Comparison of ENCODE assay signal across 8 cellular contexts in the genomic region with DNA sequence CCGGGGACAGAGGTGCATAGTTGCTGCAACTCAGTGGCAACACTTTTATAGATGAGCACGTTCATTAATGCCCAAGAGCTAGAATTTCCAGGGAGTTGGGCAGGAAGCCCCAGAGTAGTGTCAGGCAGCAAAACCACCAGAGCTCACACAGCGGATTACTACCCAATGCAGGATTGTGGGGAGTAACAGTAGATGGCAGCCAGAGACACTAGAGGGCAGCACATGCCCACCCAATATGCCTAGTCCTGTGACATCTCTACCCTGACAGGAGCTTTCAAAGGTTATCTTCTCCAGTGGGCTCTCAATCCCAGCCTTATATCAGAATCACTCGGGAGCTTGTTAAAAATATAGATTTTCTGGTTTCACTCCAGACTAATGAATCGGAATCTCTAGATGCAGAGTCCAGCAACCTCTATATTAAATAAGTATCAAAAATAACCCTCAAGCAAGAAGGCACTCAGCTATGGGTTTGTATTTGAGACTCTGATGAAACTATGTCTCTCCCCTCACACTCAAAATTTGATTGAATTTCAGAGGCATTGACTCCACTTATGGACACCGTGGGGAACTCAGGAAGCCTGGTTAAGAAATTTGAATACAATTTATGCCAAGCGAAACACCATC. TPM values are rescaled to one million over a fixed set of nuclear protein-coding genes. Genes with fewer than 3 reads are reported as not detected.
DNase-seq lines count a peak whose midpoint lies in the region; ATAC-seq, FAIRE-seq and TF ChIP-seq lines count a peak whose summit lies in the region.

No MANE protein-coding gene starts in this region.

- no peaks in the 10 kb centered on the region for H3K36me3 ChIP-seq in DND-41 (ENCODE audit: insufficient read depth, low read length)

- intact Hi-C loops in head of caudate nucleus (cut with DNase I), result loop anchor here (5.0 to 10.0 kb wide), 2 partner anchors 93 to 195 kb away; partner anchors contain the start of gene PIGO
- intact Hi-C loops in posterior cingulate gyrus (cut with DNase I), result loop anchor here (1.0 kb wide), 2 partner anchors 86 to 197 kb away; partner anchors contain the start of gene PIGO

- TF ChIP-seq CTCF in DND-41 (IDR thresholded peaks at IDR 0.05; ENCODE audit: borderline replicate concordance, extremely low read depth, low read length, poor library complexity, severe bottlenecking), result peak; percentile 84
- peak; percentile 99 for TF ChIP-seq CTCF in NB4 (IDR thresholded peaks at IDR 0.05; ENCODE audit: low read depth, low read length)

- H2AFZ ChIP-seq in DND-41 (ENCODE audit: low read depth, low read length), result no peak overlapping the region

- ATAC-seq in DND-41 (ENCODE audit: insufficient read depth, low read depth) (peak; percentile 100), SK-N-SH treated with all-trans-retinoic acid at 6 μM for 48 hours (peak; percentile 100)

- H4K20me1 ChIP-seq in DND-41 (ENCODE audit: insufficient read depth, low read length), result no peaks in the 10 kb centered on the region

- no peaks in the 10 kb centered on the region for H3K79me2 ChIP-seq in DND-41 (ENCODE audit: insufficient read depth, low read length)

- no peak overlapping the region for H3K4me2 ChIP-seq in DND-41 (ENCODE audit: insufficient read depth, low read length)

- TF ChIP-seq POLR2A in H54 (IDR thresholded peaks at IDR 0.05; ENCODE audit: low read depth, low read length) (no peak), NB4 (IDR thresholded peaks at IDR 0.05; ENCODE audit: extremely low read depth, insufficient read length) (no peak)

- peak; percentile 81 for FAIRE-seq in H54 (lab: Jason Lieb, UNC)

- no peaks in the 10 kb centered on the region for H3K4me1 ChIP-seq in DND-41 (ENCODE audit: insufficient read depth, low read length)

- no peak overlapping the region for H3K4me3 ChIP-seq in DND-41 (ENCODE audit: low read depth in 1 of 2, low read length in 2 of 2)
- no peak overlapping the region for H3K4me3 ChIP-seq in NB4 (ENCODE audit: low read depth, low read length)

- H3K27me3 ChIP-seq in DND-41 (ENCODE audit: insufficient read depth, low read length, poor library complexity), result peaks cover 3% of the 10 kb centered on the region

- DNase-seq in DND-41 (peak; percentile 76), H54 (ENCODE audit: insufficient read length, low spot score) (peak; percentile 22), NB4 (ENCODE audit: low read depth) (peak; percentile 88), head of caudate nucleus (peak; percentile 49 to 95 (median 89)), posterior cingulate gyrus (peak; percentile 70 to 97 (median 87)), ureter (ENCODE audit: low spot score) (peak; percentile 79)
- peak; percentile 81 for DNase-seq in activated naive CD4-positive, alpha-beta T cell treated with anti-CD3 and anti-CD28 coated beads, Interleukin-2, amount 50 U/mL, for 16 hours

- H3K9ac ChIP-seq in DND-41 (ENCODE audit: low read depth, low read length), result no peak overlapping the region

- no peaks in the 10 kb centered on the region for H3K9me3 ChIP-seq in DND-41 (ENCODE audit: insufficient read depth, low read length, severe bottlenecking)

- no peak overlapping the region for H3K27ac ChIP-seq in DND-41 (ENCODE audit: low read length)

TF ChIP-seq in SK-N-SH treated with all-trans-retinoic acid at 6 μM for 48 hours, 23 proteins besides CTCF, POLR2A, EP300 and RAD21:
- TF ChIP-seq RARB (CRISPR knock-in tag; IDR thresholded peaks at IDR 0.05) (no peak), BACH2 (CRISPR knock-in tag; IDR thresholded peaks at IDR 0.05; ENCODE audit: borderline replicate concordance) (no peak), ZNF565 (CRISPR knock-in tag; conservative IDR thresholded peaks at IDR 0.05; ENCODE audit: low read depth) (no peak), ZFP30 (CRISPR knock-in tag; IDR thresholded peaks at IDR 0.05) (no peak), ZNF8 (CRISPR knock-in tag; IDR thresholded peaks at IDR 0.05) (no peak), PPARA (CRISPR knock-in tag; IDR thresholded peaks at IDR 0.05; ENCODE audit: borderline replicate concordance) (no peak), TOX (CRISPR knock-in tag; IDR thresholded peaks at IDR 0.05; ENCODE audit: borderline replicate concordance) (no peak), TCF4 (CRISPR knock-in tag; IDR thresholded peaks at IDR 0.05; ENCODE audit: borderline replicate concordance) (no peak), CSDC2 (CRISPR knock-in tag; IDR thresholded peaks at IDR 0.05) (no peak), ISL1 (CRISPR knock-in tag; IDR thresholded peaks at IDR 0.05) (no peak), SNAI2 (CRISPR knock-in tag; IDR thresholded peaks at IDR 0.05) (no peak), ESRRG (CRISPR knock-in tag; IDR thresholded peaks at IDR 0.05) (no peak), GLIS3 (CRISPR knock-in tag; IDR thresholded peaks at IDR 0.05) (no peak), ZC3H10 (CRISPR knock-in tag; IDR thresholded peaks at IDR 0.05) (no peak), POU6F1 (CRISPR knock-in tag; IDR thresholded peaks at IDR 0.05; ENCODE audit: borderline replicate concordance, low read depth) (no peak)
- TF ChIP-seq, protein P1, sequence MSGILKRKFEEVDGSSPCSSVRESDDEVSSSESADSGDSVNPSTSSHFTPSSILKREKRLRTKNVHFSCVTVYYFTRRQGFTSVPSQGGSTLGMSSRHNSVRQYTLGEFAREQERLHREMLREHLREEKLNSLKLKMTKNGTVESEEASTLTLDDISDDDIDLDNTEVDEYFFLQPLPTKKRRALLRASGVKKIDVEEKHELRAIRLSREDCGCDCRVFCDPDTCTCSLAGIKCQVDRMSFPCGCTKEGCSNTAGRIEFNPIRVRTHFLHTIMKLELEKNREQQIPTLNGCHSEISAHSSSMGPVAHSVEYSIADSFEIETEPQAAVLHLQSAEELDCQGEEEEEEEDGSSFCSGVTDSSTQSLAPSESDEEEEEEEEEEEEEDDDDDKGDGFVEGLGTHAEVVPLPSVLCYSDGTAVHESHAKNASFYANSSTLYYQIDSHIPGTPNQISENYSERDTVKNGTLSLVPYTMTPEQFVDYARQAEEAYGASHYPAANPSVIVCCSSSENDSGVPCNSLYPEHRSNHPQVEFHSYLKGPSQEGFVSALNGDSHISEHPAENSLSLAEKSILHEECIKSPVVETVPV (CRISPR knock-in tag; IDR thresholded peaks at IDR 0.05), result no peak

RNA-seq across cellular contexts. Expression of gene PHF24, which starts 58.4 kb away (rescaled TPM):
- 1.7 TPM for total RNA-seq in ureter

Comparison
In these comparisons a context has a peak if more than half of its experiments do, and no peak if none do; other contexts are left out.
1. DNase-seq: peak in every context shown above with its lines; median percentile 89 in head of caudate nucleus; 88 in NB4; 87 in posterior cingulate gyrus; 81 in activated naive CD4-positive, alpha-beta T cell treated with anti-CD3 and anti-CD28 coated beads, Interleukin-2, amount 50 U/mL, for 16 hours; 79 in ureter; 76 in DND-41; 22 in H54.